Comparison of ENCODE assay signal across 14 cellular contexts in the genomic region with DNA sequence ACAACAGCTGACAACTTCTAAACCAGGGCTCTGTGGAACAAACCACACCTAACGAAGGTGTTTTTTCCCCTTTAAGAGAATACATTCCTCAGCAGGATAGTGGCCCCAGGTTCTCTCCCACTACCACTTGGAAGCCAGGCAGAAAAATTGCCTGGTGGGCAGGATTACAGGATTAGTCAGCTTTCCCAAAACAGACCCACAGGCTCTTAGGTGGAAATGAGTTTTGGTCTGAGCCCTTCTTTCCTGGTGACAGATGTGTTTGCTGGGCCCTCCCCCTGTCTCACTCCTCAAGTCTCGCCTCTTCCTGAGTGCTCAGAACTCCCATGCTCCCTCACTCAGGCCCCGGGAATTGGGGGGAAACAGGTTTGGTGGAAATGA.
DNase-seq lines count a peak whose midpoint lies in the region; ATAC-seq and TF ChIP-seq lines count a peak whose summit lies in the region.
"Had no signal": no experiment of that assay in that cellular context is flagged by ENCODE, and none has a peak within 500 bp of the region (broad histone marks: within the 10 kb centered on the region; RNA-seq: fewer than 3 reads in every experiment).

No MANE protein-coding gene starts in this region.

- no peaks in the 10 kb centered on the region for H4K20me1 ChIP-seq in osteoblast (ENCODE audit: insufficient read depth, low read length)

- no peaks in the 10 kb centered on the region for H3K36me3 ChIP-seq in NT2/D1 (ENCODE audit: insufficient read depth, insufficient read length, low read length)
- H3K36me3 ChIP-seq in esophagus (ENCODE audit: control insufficient read depth in 2 of 2, insufficient read depth in 2 of 2, low read length in 1 of 2): no peaks in the 10 kb centered on the region
- no peaks in the 10 kb centered on the region for H3K36me3 ChIP-seq in osteoblast (ENCODE audit: insufficient read depth, low read length)

- H3K9me3 ChIP-seq in AG04450 (ENCODE audit: control insufficient read depth, insufficient read depth, low read length) (peaks cover 3% of the 10 kb centered on the region; the same call in 1 of the 2 replicates), NT2/D1 (ENCODE audit: insufficient read depth, low read length) (no peaks in the 10 kb centered on the region), esophagus (ENCODE audit: control insufficient read depth in 2 of 2, insufficient read depth in 1 of 2, low read depth in 1 of 2, low read length in 1 of 2) (no peaks in the 10 kb centered on the region), osteoblast (ENCODE audit: low read depth, low read length) (no peaks in the 10 kb centered on the region)

- H3K27me3 ChIP-seq in AG04450 (ENCODE audit: control insufficient read depth, insufficient read depth, low read length) (no peaks in the 10 kb centered on the region), NT2/D1 (ENCODE audit: insufficient read depth, insufficient read length) (no peaks in the 10 kb centered on the region), esophagus (ENCODE audit: control insufficient read depth in 1 of 2, insufficient read depth in 2 of 2, low read length in 2 of 2) (no peaks in the 10 kb centered on the region), osteoblast (ENCODE audit: insufficient read depth, low read length) (no peaks in the 10 kb centered on the region)

- ATAC-seq in esophagus mucosa (no peak), GM18511 (IDR thresholded peaks at IDR 0.05; ENCODE audit: unreplicated experiment) (no peak)

- CTCF ChIA-PET in AG04450 (lab: Charles Lee): interaction anchor here (2.3 kb wide), 1 partner anchor 552 kb away, joined by 7 read pairs; no protein-coding TSS in a partner anchor

- peak overlapping the region; percentile 31 for H3K27ac ChIP-seq in AG04450 (ENCODE audit: low read depth, low read length)
- H3K27ac ChIP-seq in esophagus (ENCODE audit: low read depth in 2 of 2, low read length in 1 of 2): peak overlapping the region; percentile 58 to 69
- H3K27ac ChIP-seq in osteoblast (ENCODE audit: low read depth, low read length): peak overlapping the region; percentile 9

- DNase-seq in AG04450 (ENCODE audit: low read depth, low spot score) (no peak), NT2/D1 (ENCODE audit: low read depth, low spot score) (no peak), osteoblast (ENCODE audit: insufficient read length, low spot score, missing footprints) (no peak), iPS-NIHi11 (ENCODE audit: low spot score) (no peak)
- no peak for DNase-seq in stimulated activated CD8-positive, alpha-beta memory T cell treated with anti-CD3 and anti-CD28 coated beads, Interleukin-4, amount 100 ng/mL, for 48 hours
- DNase-seq: anterior cingulate cortex; DND-41; NCI-H345; RPMI8226; stimulated activated CD4-positive, alpha-beta T cell treated with anti-CD3 and anti-CD28 coated beads, Interleukin-1b, Interleukin-23, amount 100 ng/mL, for 48 hours; stimulated activated naive CD4-positive, alpha-beta T cell had no signal

- no peak overlapping the region for H3K4me2 ChIP-seq in osteoblast (ENCODE audit: insufficient read depth, low read length)

- POLR2A ChIA-PET in AG04450 (lab: Yijun Ruan, JAX): no interaction called here

- H3K4me1 ChIP-seq in NT2/D1 (ENCODE audit: insufficient read depth, insufficient read length) (peaks cover 38% of the 10 kb centered on the region), esophagus (ENCODE audit: control insufficient read depth in 2 of 2, insufficient read depth in 2 of 2, low read length in 1 of 2) (peaks cover 14 to 45% of the 10 kb centered on the region in 2 donors), osteoblast (ENCODE audit: insufficient read depth, low read length) (peaks cover 39% of the 10 kb centered on the region)

- peak overlapping the region; percentile 59 for H3K9ac ChIP-seq in NT2/D1 (ENCODE audit: insufficient read length, low read depth)

- 31 to 58% methylated on average over 3 of the region's 3 CpGs for WGBS in esophagus, 2 donors

- H2AFZ ChIP-seq in osteoblast (ENCODE audit: low read length): no peak overlapping the region

- no peaks in the 10 kb centered on the region for H3K79me2 ChIP-seq in osteoblast (ENCODE audit: insufficient read depth, low read length)

- TF ChIP-seq CTCF in AG04450 (IDR thresholded peaks at IDR 0.05; ENCODE audit: low read depth, low read length) (no peak), osteoblast (IDR thresholded peaks at IDR 0.05; ENCODE audit: extremely low read depth, low read depth, low read length) (no peak)

- no peak overlapping the region for H3K4me3 ChIP-seq in AG04450 (ENCODE audit: low read depth, low read length)
- H3K4me3 ChIP-seq in NT2/D1 (ENCODE audit: insufficient read length, low read depth): no peak overlapping the region
- no peak overlapping the region for H3K4me3 ChIP-seq in esophagus (ENCODE audit: low read depth in 1 of 2, low read length in 2 of 2)
- H3K4me3 ChIP-seq in osteoblast (ENCODE audit: insufficient read depth, low read length): no peak overlapping the region

Comparison
In these comparisons a context has a peak if more than half of its experiments do, and no peak if none do; other contexts are left out.
1. H3K27ac ChIP-seq: peak in every context shown above with its lines; median percentile 64 in esophagus; 31 in AG04450; 9 in osteoblast.